7 cellular contexts compared by ENCODE assay signal in genomic region chr17:7437369-7437863, GRCh38. TPM values are rescaled to one million over a fixed set of nuclear protein-coding genes. Genes with fewer than 3 reads are reported as not detected.
A peak's percentile ranks its signal among the peaks of the same experiment; 100 is the strongest.
DNase-seq lines count a peak whose midpoint lies in the region; ATAC-seq, FAIRE-seq and TF ChIP-seq lines count a peak whose summit lies in the region.
"Had no signal": no experiment of that assay in that cellular context is flagged by ENCODE, and none has a peak within 500 bp of the region (broad histone marks: within the 10 kb centered on the region; RNA-seq: fewer than 3 reads in every experiment).

No MANE protein-coding gene starts in this region.

- peak overlapping the region; percentile 93 for H3K4me3 Mint-ChIP-seq in activated CD4-positive, alpha-beta T cell treated with anti-CD3 and anti-CD28 coated beads, Interleukin-2, amount 10 ng/mL, durations not matched to agents 24 days and 14 days

- FAIRE-seq in D721Med (lab: Jason Lieb, UNC), result no peak
- FAIRE-seq: urothelium cell line had no signal

- no peaks in the 10 kb centered on the region for H3K36me3 ChIP-seq in thoracic aorta

- peaks cover 5% of the 10 kb centered on the region for H3K27me3 ChIP-seq in thoracic aorta (replicated peaks; ENCODE audit: insufficient read depth)

- H3K9me3 ChIP-seq in thoracic aorta, result no peaks in the 10 kb centered on the region

- TF ChIP-seq CTCF in foreskin fibroblast (IDR thresholded peaks at IDR 0.05; ENCODE audit: low read depth, low read length) (no peak), thoracic aorta (IDR thresholded peaks at IDR 0.05) (no peak), D721Med (IDR thresholded peaks at IDR 0.05; ENCODE audit: insufficient read depth, missing control alignments) (no peak)

- peaks cover 43% of the 10 kb centered on the region for H3K4me1 Mint-ChIP-seq in activated CD4-positive, alpha-beta T cell treated with anti-CD3 and anti-CD28 coated beads, Interleukin-2, amount 10 ng/mL, durations not matched to agents 24 days and 14 days

- H3K4me3 ChIP-seq in foreskin fibroblast (ENCODE audit: low read depth in 1 of 2, low read length in 2 of 2) (peak overlapping the region; percentile 22 to 31), thoracic aorta (peak overlapping the region; percentile 83)

- no peak for ATAC-seq in thoracic aorta (ENCODE audit: insufficient number of reproducible peaks, low FRiP score, low read depth)
- ATAC-seq in HG03520 (IDR thresholded peaks at IDR 0.05; ENCODE audit: unreplicated experiment), result no peak

- no peak for DNase-seq in activated CD4-positive, alpha-beta T cell treated with anti-CD3 and anti-CD28 coated beads, Interleukin-2, amount 10 ng/mL, durations not matched to agents 24 days and 14 days
- DNase-seq in activated CD4-positive, alpha-beta T cell treated with anti-CD3 and anti-CD28 coated beads, Interleukin-2, amount 50 U/mL, for 1 hour, result no peak
- DNase-seq in foreskin fibroblast (no peak), thoracic aorta (ENCODE audit: low spot score) (no peak), D721Med (ENCODE audit: insufficient read length, low spot score) (no peak)

- intact Hi-C loops in activated CD4-positive, alpha-beta T cell treated with anti-CD3 and anti-CD28 coated beads, Interleukin-2, amount 10 ng/mL, durations not matched to agents 24 days and 14 days (cut with micrococcal nuclease), result loop anchor here (2.0 to 5.0 kb wide), 3 partner anchors 220 to 405 kb away; partner anchors contain the start of genes ACADVL, DLG4 and SLC16A11

- H3K27ac ChIP-seq in thoracic aorta, result no peak overlapping the region

- H3K27me3 Mint-ChIP-seq in activated CD4-positive, alpha-beta T cell treated with anti-CD3 and anti-CD28 coated beads, Interleukin-2, amount 10 ng/mL, durations not matched to agents 24 days and 14 days, result peaks cover 12% of the 10 kb centered on the region

- H3K27ac Mint-ChIP-seq in activated CD4-positive, alpha-beta T cell treated with anti-CD3 and anti-CD28 coated beads, Interleukin-2, amount 10 ng/mL, durations not matched to agents 24 days and 14 days, result peak overlapping the region; percentile 74

- H3K4me1 ChIP-seq in thoracic aorta (ENCODE audit: control insufficient read depth in 1 of 2, low read depth in 2 of 2), result peaks cover 25 to 53% of the 10 kb centered on the region in 2 donors

- no peaks in the 10 kb centered on the region for H3K9me3 Mint-ChIP-seq in activated CD4-positive, alpha-beta T cell treated with anti-CD3 and anti-CD28 coated beads, Interleukin-2, amount 10 ng/mL, durations not matched to agents 24 days and 14 days

- peaks cover 22% of the 10 kb centered on the region for H3K36me3 Mint-ChIP-seq in activated CD4-positive, alpha-beta T cell treated with anti-CD3 and anti-CD28 coated beads, Interleukin-2, amount 10 ng/mL, durations not matched to agents 24 days and 14 days (ENCODE audit: low read depth)

RNA-seq across cellular contexts. Expression of gene FGF11, which starts 1.9 kb away (rescaled TPM):
- total RNA-seq in activated CD4-positive, alpha-beta T cell treated with anti-CD3 and anti-CD28 coated beads, Interleukin-2, amount 10 ng/mL, durations not matched to agents 24 days and 14 days, result 9.4 and 9.5 TPM in 2 replicates
- total RNA-seq in thoracic aorta, result under 1 TPM in 1 of 2 donors, not detected in 1; 0.68 TPM

RNA-seq across cellular contexts. Expression of gene TMEM102, which starts 2.2 kb away (rescaled TPM):
- total RNA-seq in activated CD4-positive, alpha-beta T cell treated with anti-CD3 and anti-CD28 coated beads, Interleukin-2, amount 10 ng/mL, durations not matched to agents 24 days and 14 days, result 12.8 and 12.9 TPM in 2 replicates
- total RNA-seq in thoracic aorta, result 1 to 10 TPM; 7.7 to 9.7 TPM

RNA-seq across cellular contexts. Expression of gene CHRNB1, which starts 7.4 kb away (rescaled TPM):
- total RNA-seq in activated CD4-positive, alpha-beta T cell treated with anti-CD3 and anti-CD28 coated beads, Interleukin-2, amount 10 ng/mL, durations not matched to agents 24 days and 14 days, result 6.1 and 7.2 TPM in 2 replicates
- total RNA-seq in thoracic aorta, result 10 to 100 TPM; 11.6 to 17.6 TPM

RNA-seq across cellular contexts. Expression of gene SPEM3, which starts 8.8 kb away (rescaled TPM):
- total RNA-seq in activated CD4-positive, alpha-beta T cell treated with anti-CD3 and anti-CD28 coated beads, Interleukin-2, amount 10 ng/mL, durations not matched to agents 24 days and 14 days, result not detected in 2 replicates
- total RNA-seq in thoracic aorta, result not detected

RNA-seq across cellular contexts. Expression of gene SPEM2, which starts 12.0 kb away (rescaled TPM):
- total RNA-seq in activated CD4-positive, alpha-beta T cell treated with anti-CD3 and anti-CD28 coated beads, Interleukin-2, amount 10 ng/mL, durations not matched to agents 24 days and 14 days, result not detected in 2 replicates
- not detected for total RNA-seq in thoracic aorta
